1 cellular context compared by ENCODE assay signal in the genomic region with DNA sequence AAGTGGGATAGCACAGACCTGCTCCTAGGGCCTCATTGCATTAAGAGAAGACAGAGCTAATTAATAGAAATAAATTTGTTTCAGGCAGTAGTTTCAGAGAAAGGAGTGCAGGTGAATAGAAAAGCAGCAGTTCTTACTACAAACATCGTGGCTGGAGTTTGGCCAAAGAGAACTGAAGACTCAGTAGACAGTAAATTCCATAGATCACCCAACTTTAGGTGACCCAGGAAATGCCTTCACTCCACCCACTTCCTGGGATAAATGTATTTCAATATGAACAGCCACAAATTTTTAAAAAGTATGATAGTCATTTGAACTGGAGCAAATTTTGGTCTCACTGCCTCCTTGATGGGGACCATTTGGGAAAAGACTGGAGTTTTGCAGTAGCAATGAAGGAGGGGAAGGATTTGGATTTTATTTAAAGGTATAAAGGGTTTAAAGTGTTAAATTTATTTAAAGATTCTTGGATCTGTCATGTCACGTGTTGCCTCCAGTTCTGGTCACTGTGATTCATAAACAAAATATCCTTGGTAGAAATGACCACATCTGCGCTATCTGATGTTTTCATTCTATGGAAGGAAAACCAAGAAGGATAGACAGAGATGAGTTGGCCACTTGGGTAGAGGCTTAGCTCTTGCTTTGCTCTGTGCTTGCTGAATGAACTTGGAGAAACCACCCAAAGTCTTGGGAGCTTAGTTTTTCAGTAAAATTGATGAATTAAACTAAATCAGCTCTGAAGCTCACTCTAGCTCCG.
TF ChIP-seq lines count a peak whose summit lies in the region.

No MANE protein-coding gene starts in this region.

TF ChIP-seq in SK-N-SH, 30 proteins besides CTCF, POLR2A, EP300 and RAD21 (continued from another document):
- TF ChIP-seq ZBTB33 (IDR thresholded peaks at IDR 0.05; ENCODE audit: borderline replicate concordance, low read depth) (no peak), CHD2 (IDR thresholded peaks at IDR 0.05; ENCODE audit: low read length, partially characterized antibody) (no peak), PBX3 (IDR thresholded peaks at IDR 0.05) (no peak), JUND (IDR thresholded peaks at IDR 0.05) (no peak), EZH2phosphoT487 (IDR thresholded peaks at IDR 0.05; ENCODE audit: borderline replicate concordance, low read depth) (no peak), GATA2 (CRISPR knock-in tag; IDR thresholded peaks at IDR 0.05) (no peak), NFIC (IDR thresholded peaks at IDR 0.05; ENCODE audit: borderline replicate concordance) (no peak), FOXM1 (IDR thresholded peaks at IDR 0.05; ENCODE audit: low read depth) (no peak), RXRA (IDR thresholded peaks at IDR 0.05; ENCODE audit: borderline replicate concordance, low read depth) (no peak)
- TF ChIP-seq, protein P1, sequence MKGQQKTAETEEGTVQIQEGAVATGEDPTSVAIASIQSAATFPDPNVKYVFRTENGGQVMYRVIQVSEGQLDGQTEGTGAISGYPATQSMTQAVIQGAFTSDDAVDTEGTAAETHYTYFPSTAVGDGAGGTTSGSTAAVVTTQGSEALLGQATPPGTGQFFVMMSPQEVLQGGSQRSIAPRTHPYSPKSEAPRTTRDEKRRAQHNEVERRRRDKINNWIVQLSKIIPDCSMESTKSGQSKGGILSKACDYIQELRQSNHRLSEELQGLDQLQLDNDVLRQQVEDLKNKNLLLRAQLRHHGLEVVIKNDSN (IDR thresholded peaks at IDR 0.05; ENCODE audit: borderline replicate concordance, low read depth): no peak
